ENCODE assay signal across 21 cellular contexts in the genomic region with DNA sequence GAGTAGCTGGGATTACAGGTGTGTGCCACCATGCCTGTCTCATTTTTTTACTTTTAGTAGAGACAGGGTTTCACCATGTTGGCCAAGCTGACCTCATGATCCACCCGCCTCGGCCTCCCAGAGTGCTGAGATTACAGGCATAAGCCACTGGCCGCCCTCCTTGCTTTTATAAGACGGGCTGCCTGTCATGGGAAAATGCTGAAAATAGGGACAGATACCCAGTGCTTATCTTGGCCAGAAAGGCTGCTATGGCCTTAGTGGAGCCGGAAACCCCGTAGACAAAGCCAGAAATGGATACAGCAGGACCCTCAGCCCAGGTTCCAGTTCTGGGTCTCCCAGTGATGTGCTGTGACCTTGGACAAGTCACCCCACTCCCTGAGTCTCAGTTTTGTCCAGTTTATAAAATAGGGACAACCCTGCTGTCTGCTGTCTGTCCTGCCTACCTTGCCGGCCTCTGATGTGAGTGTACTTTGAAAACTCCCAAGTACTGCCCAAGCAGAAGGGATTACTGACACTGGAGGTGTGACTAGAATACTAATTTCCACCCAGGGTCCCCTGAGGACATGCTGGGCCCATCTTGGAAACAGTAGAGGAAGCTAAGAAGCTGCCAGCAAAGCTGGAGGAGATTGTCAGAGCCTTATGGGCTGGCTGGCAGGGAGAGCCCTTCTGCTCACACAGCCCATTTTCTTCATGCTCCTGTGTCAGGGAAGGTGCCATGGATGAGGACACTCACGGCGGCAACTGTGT. TPM values are rescaled to one million over a fixed set of nuclear protein-coding genes. Genes with fewer than 3 reads are reported as not detected.
DNase-seq lines count a peak whose midpoint lies in the region; ATAC-seq and TF ChIP-seq lines count a peak whose summit lies in the region.
"Had no signal": no experiment of that assay in that cellular context is flagged by ENCODE, and none has a peak within 500 bp of the region (broad histone marks: within the 10 kb centered on the region; RNA-seq: fewer than 3 reads in every experiment).

No MANE protein-coding gene starts in this region.

- H3K9me3 ChIP-seq in Panc1 (ENCODE audit: control insufficient read depth, insufficient read depth, low read depth, low read length): no peaks in the 10 kb centered on the region
- peaks cover 0 to 2% of the 10 kb centered on the region in 2 donors for H3K9me3 ChIP-seq in esophagus (ENCODE audit: control insufficient read depth in 2 of 2, insufficient read depth in 1 of 2, low read depth in 1 of 2, low read length in 1 of 2)
- no peaks in the 10 kb centered on the region for H3K9me3 ChIP-seq in neural progenitor cell (ENCODE audit: low read depth)
- H3K9me3 ChIP-seq: lower lobe of right lung, SK-N-SH, uterus had no signal

- no peak overlapping the region for H3K4me2 ChIP-seq in neural progenitor cell
- H3K4me2 ChIP-seq: SK-N-SH had no signal

- WGBS in esophagus, 2 donors: 79 to 85% methylated on average over 9 of the region's 9 CpGs

- H3K4me3 Mint-ChIP-seq in neural progenitor cell: no peak overlapping the region
- H3K4me3 Mint-ChIP-seq: activated T-cell treated with anti-CD3 and anti-CD28 coated beads, Interleukin-2, amount 50 U/mL, for 4 hours; effector memory CD8-positive, alpha-beta T cell; stimulated activated effector memory CD8-positive, alpha-beta T cell treated with anti-CD3 and anti-CD28 coated beads, Interleukin-12 subunit alpha, Interleukin-12 subunit beta, amount 100 ng/mL, for 72 hours had no signal

- CTCF ChIA-PET in Panc1 (lab: Charles Lee): no interaction called here

- 0 out of 2 replicates have a peak, but pooled peaks have one; percentile 19 for ATAC-seq in Panc1
- no peak for ATAC-seq in HG03039 (IDR thresholded peaks at IDR 0.05; ENCODE audit: unreplicated experiment)
- ATAC-seq in GM21786 (IDR thresholded peaks at IDR 0.05; ENCODE audit: unreplicated experiment): no peak
- ATAC-seq: activated T-cell treated with anti-CD3 and anti-CD28 coated beads, Interleukin-2, amount 50 U/mL, for 4 hours; effector memory CD8-positive, alpha-beta T cell; lower lobe of right lung; stimulated activated effector memory CD8-positive, alpha-beta T cell treated with anti-CD3 and anti-CD28 coated beads, Interleukin-12 subunit alpha, Interleukin-12 subunit beta, amount 100 ng/mL, for 72 hours had no signal

- peaks cover 6% of the 10 kb centered on the region for H3K27me3 Mint-ChIP-seq in neural progenitor cell (ENCODE audit: insufficient read depth, low read depth)

- H3K27ac ChIP-seq in Panc1 (ENCODE audit: low read length) (no peak overlapping the region), esophagus (ENCODE audit: low read depth in 2 of 2, low read length in 1 of 2) (peak overlapping the region; percentile 18 to 65), neural progenitor cell (no peak overlapping the region)
- H3K27ac ChIP-seq: lower lobe of right lung, uterus had no signal

- intact Hi-C loops in Panc1 (cut with micrococcal nuclease; ENCODE audit: unreplicated experiment): no loop called here

- no peak overlapping the region for H3K9ac ChIP-seq in neural progenitor cell
- H3K9ac ChIP-seq: SK-N-SH had no signal

- DNase-seq in Ammon's horn (ENCODE audit: low spot score) (peak; percentile 56), Panc1 (ENCODE audit: low read depth, low spot score) (no peak), neural progenitor cell (ENCODE audit: low spot score) (no peak), NCI-H2081 treated with DMSO at 0.1 percent for 48 hours (lab: John Stamatoyannopoulos, UW) (no peak), H7 (no peak)
- DNase-seq: activated CD4-positive, alpha-beta T cell treated with anti-CD3 and anti-CD28 coated beads for 4 hours; activated T-cell treated with anti-CD3 and anti-CD28 coated beads, Interleukin-2, amount 50 U/mL, for 4 hours; effector memory CD8-positive, alpha-beta T cell; kidney; lower lobe of right lung; NCI-H1417 treated with DMSO at 0.1 percent for 48 hours; NCI-H2171; SK-N-SH; T-helper 2 cell; uterus had no signal

- H2AFZ ChIP-seq in neural progenitor cell (replicated peaks): no peak overlapping the region

- no peak overlapping the region for H3K4me3 ChIP-seq in Panc1 (ENCODE audit: low read depth in 2 of 2, low read length in 2 of 2)
- no peak overlapping the region for H3K4me3 ChIP-seq in esophagus (ENCODE audit: low read depth in 1 of 2, low read length in 2 of 2)
- H3K4me3 ChIP-seq in neural progenitor cell: no peak overlapping the region
- no peak overlapping the region for H3K4me3 ChIP-seq in H7 (ENCODE audit: insufficient read depth, low read depth, low read length)
- H3K4me3 ChIP-seq: coronary artery, lower lobe of right lung, uterus had no signal

- H3K4me1 ChIP-seq in Panc1 (ENCODE audit: control insufficient read depth, insufficient read depth, low read length) (no peaks in the 10 kb centered on the region), esophagus (ENCODE audit: control insufficient read depth in 2 of 2, insufficient read depth in 2 of 2, low read length in 1 of 2) (peaks cover 0 to 16% of the 10 kb centered on the region in 2 donors), neural progenitor cell (peaks cover 7% of the 10 kb centered on the region)
- H3K4me1 ChIP-seq: lower lobe of right lung, uterus had no signal

- BruUV-seq in Panc1 (replicated peaks; lab: Mats Ljungman, UMichigan): no TSS peak

- no peaks in the 10 kb centered on the region for H3K27me3 ChIP-seq in Panc1 (ENCODE audit: control insufficient read depth, insufficient read depth, low read length)
- no peaks in the 10 kb centered on the region for H3K27me3 ChIP-seq in esophagus (ENCODE audit: control insufficient read depth in 1 of 2, insufficient read depth in 2 of 2, low read length in 2 of 2)
- H3K27me3 ChIP-seq in neural progenitor cell: no peaks in the 10 kb centered on the region
- H3K27me3 ChIP-seq in H7 (ENCODE audit: control insufficient read depth, insufficient read depth, low read length): no peaks in the 10 kb centered on the region
- H3K27me3 ChIP-seq: uterus had no signal

- H3F3A ChIP-seq in neural progenitor cell (ENCODE audit: low read depth): no peaks in the 10 kb centered on the region

- peak overlapping the region; percentile 63 for H3K27ac Mint-ChIP-seq in neural progenitor cell
- H3K27ac Mint-ChIP-seq: effector memory CD8-positive, alpha-beta T cell; IgD-negative memory B cell; stimulated activated effector memory CD8-positive, alpha-beta T cell treated with anti-CD3 and anti-CD28 coated beads, Interleukin-12 subunit alpha, Interleukin-12 subunit beta, amount 100 ng/mL, for 72 hours had no signal

- in situ Hi-C loops in Panc1 (cut with HindIII; ENCODE audit: low pct_unique_long_range_greater_than_20kb, low sequenced_read_pairs): no loop called here

- POLR2A ChIA-PET in Panc1 (lab: Charles Lee): interaction anchor here (0.6 kb wide), 1 partner anchor 246 kb away, joined by 16 read pairs; no protein-coding TSS in a partner anchor

- H3K36me3 ChIP-seq in Panc1 (ENCODE audit: control insufficient read depth, insufficient read depth, low read length): no peaks in the 10 kb centered on the region
- H3K36me3 ChIP-seq in esophagus (ENCODE audit: control insufficient read depth in 2 of 2, insufficient read depth in 2 of 2, low read length in 1 of 2): no peaks in the 10 kb centered on the region
- no peaks in the 10 kb centered on the region for H3K36me3 ChIP-seq in neural progenitor cell
- H3K36me3 ChIP-seq in H7 (replicated peaks; ENCODE audit: control insufficient read depth, insufficient read depth, low read length): no peaks in the 10 kb centered on the region
- H3K36me3 ChIP-seq: lower lobe of right lung, uterus had no signal

- H3K4me1 Mint-ChIP-seq in neural progenitor cell: peaks cover 23% of the 10 kb centered on the region
- H3K4me1 Mint-ChIP-seq: stimulated activated effector memory CD8-positive, alpha-beta T cell treated with anti-CD3 and anti-CD28 coated beads, Interleukin-12 subunit alpha, Interleukin-12 subunit beta, amount 100 ng/mL, for 72 hours had no signal

- TF ChIP-seq CTCF in Panc1 (IDR thresholded peaks at IDR 0.05) (no peak), neural progenitor cell (IDR thresholded peaks at IDR 0.05) (no peak)

- H3K79me2 ChIP-seq in neural progenitor cell (ENCODE audit: low read depth): no peaks in the 10 kb centered on the region

- H3K9me3 Mint-ChIP-seq in neural progenitor cell: peaks cover 5% of the 10 kb centered on the region
- H3K9me3 Mint-ChIP-seq: activated T-cell treated with anti-CD3 and anti-CD28 coated beads, Interleukin-2, amount 50 U/mL, for 4 hours; effector memory CD8-positive, alpha-beta T cell; stimulated activated effector memory CD8-positive, alpha-beta T cell treated with anti-CD3 and anti-CD28 coated beads, Interleukin-12 subunit alpha, Interleukin-12 subunit beta, amount 100 ng/mL, for 72 hours had no signal

- no peaks in the 10 kb centered on the region for H4K20me1 ChIP-seq in neural progenitor cell (ENCODE audit: low read depth)

- no peaks in the 10 kb centered on the region for H3K36me3 Mint-ChIP-seq in neural progenitor cell
- H3K36me3 Mint-ChIP-seq: IgD-negative memory B cell; stimulated activated effector memory CD8-positive, alpha-beta T cell treated with anti-CD3 and anti-CD28 coated beads, Interleukin-12 subunit alpha, Interleukin-12 subunit beta, amount 100 ng/mL, for 72 hours had no signal

RNA-seq across cellular contexts. Expression of gene BDH1, which starts 59.6 kb away (rescaled TPM):
- 4.8 TPM for total RNA-seq in Panc1 (2021; ENCODE audit: unreplicated experiment)
- 5.0 TPM for polyA plus RNA-seq in Panc1 (2012; ENCODE audit: insufficient read length)
- polyA plus RNA-seq in esophagus: 10 to 100 TPM; 49.5 to 59.9 TPM
- 14.1 and 19.4 TPM in 2 replicates for total RNA-seq in neural progenitor cell (ENCODE audit: low replicate concordance)
- total RNA-seq in H7 (2014; rRNA removed; shearing (Covaris generic)): 25.3 and 25.7 TPM in 2 replicates

Comparison
In these comparisons a context has a peak if more than half of its experiments do, and no peak if none do; other contexts are left out.
1. H3K27ac ChIP-seq: peak in esophagus (2 of 2); none in Panc1 (single experiment) and neural progenitor cell (single experiment).